ENCODE assay signal across 9 cellular contexts in the genomic region with DNA sequence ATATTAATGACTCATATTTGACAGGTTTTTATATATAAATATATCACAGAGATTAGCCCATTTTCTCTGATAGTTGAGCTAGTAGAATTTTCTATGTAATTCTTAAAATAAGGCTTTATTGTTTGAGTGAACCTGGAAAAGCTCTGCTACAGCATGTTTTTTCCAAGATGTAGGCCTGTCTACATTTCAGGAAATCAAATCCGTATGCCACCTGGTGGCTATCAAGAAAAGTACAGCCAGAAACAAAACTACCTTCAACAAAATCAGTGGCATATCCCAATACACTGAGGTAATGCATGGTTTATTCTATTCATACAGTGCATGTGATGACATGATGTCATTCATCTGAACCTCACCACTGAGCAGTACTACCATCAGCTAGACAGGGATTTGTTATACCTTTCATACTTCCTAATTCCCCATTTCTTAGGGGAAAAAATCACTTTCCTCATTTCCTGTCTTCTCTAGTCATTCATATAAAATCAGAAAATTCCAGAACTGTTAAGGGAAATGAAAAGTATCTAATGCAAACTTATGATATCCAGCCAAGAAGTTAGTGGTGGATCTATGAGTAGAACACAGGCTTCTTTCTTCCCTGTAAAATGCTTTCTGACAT.
A peak's percentile ranks its signal among the peaks of the same experiment; 100 is the strongest.
DNase-seq lines count a peak whose midpoint lies in the region; TF ChIP-seq lines count a peak whose summit lies in the region.
"Had no signal": no experiment of that assay in that cellular context is flagged by ENCODE, and none has a peak within 500 bp of the region (broad histone marks: within the 10 kb centered on the region; RNA-seq: fewer than 3 reads in every experiment).

No MANE protein-coding gene starts in this region.

- no peak overlapping the region for H3K27ac ChIP-seq in thyroid gland
- H3K27ac ChIP-seq: BLaER1 had no signal

- H3K4me1 ChIP-seq in thyroid gland, result no peaks in the 10 kb centered on the region
- H3K4me1 ChIP-seq: BLaER1 had no signal

- TF ChIP-seq POLR2A in thyroid gland (IDR thresholded peaks at IDR 0.05), result no peak

- DNase-seq in DMS 273 (lab: John Stamatoyannopoulos, UW; ENCODE audit: unreplicated experiment), result peak; percentile 57
- no peak for DNase-seq in DMS 273 treated with DMSO at 0.1 percent for 48 hours (lab: John Stamatoyannopoulos, UW)
- peak; percentile 10 for DNase-seq in HCEC 1CT
- DNase-seq in NCI-H146 (lab: John Stamatoyannopoulos, UW), result peak; percentile 84
- DNase-seq in amniotic epithelial cell (ENCODE audit: low read depth), result peak; percentile 39
- DNase-seq in hepatic stellate cell (ENCODE audit: low spot score), result peak; percentile 21
- DNase-seq in thyroid gland, result peak in 1 of 2 donors; percentile 15
- no peak for DNase-seq in effector CD8-positive, alpha-beta T cell (lab: John Stamatoyannopoulos, UW)

- TF ChIP-seq CTCF in thyroid gland (IDR thresholded peaks at IDR 0.05), result peak; percentile 44 to 82 (median 70)

- H3K27me3 ChIP-seq in thyroid gland, result no peaks in the 10 kb centered on the region
- H3K27me3 ChIP-seq: BLaER1 had no signal

- H3K4me3 ChIP-seq in thyroid gland (replicated peaks in 1 of 3), result no peak overlapping the region
- H3K4me3 ChIP-seq: BLaER1 had no signal

- H3K9me3 ChIP-seq in thyroid gland, result no peaks in the 10 kb centered on the region
- H3K9me3 ChIP-seq: BLaER1 had no signal

- 0% methylated on average over 1 of the region's 1 CpG for WGBS in thyroid gland, 2 donors

- no peaks in the 10 kb centered on the region for H3K36me3 ChIP-seq in thyroid gland
- H3K36me3 ChIP-seq: BLaER1 had no signal

- intact Hi-C loops in thyroid gland (cut with DNase I), result no loop called here

Comparison
In these comparisons a context has a peak if more than half of its experiments do, and no peak if none do; other contexts are left out.
1. DNase-seq: peak in DMS 273 (single experiment), HCEC 1CT (single experiment), NCI-H146 (single experiment), amniotic epithelial cell (single experiment) and hepatic stellate cell (single experiment); none in DMS 273 treated with DMSO at 0.1 percent for 48 hours (single experiment) and effector CD8-positive, alpha-beta T cell (single experiment).